ENCODE assay signal across 15 cellular contexts in genomic region chr3:48552111-48552911, GRCh38. TPM values are rescaled to one million over a fixed set of nuclear protein-coding genes. Genes with fewer than 3 reads are reported as not detected.
DNase-seq lines count a peak whose midpoint lies in the region; ATAC-seq, FAIRE-seq and TF ChIP-seq lines count a peak whose summit lies in the region.
"Had no signal": no experiment of that assay in that cellular context is flagged by ENCODE, and none has a peak within 500 bp of the region (broad histone marks: within the 10 kb centered on the region; RNA-seq: fewer than 3 reads in every experiment).

No MANE protein-coding gene starts in this region.

- ATAC-seq in HepG2 = no peak
- no peak for ATAC-seq in right lobe of liver
- no peak for ATAC-seq in upper lobe of right lung
- ATAC-seq in HG03565 (IDR thresholded peaks at IDR 0.05; ENCODE audit: unreplicated experiment) = no peak
- ATAC-seq: stimulated activated naive CD8-positive, alpha-beta T cell treated with anti-CD3 and anti-CD28 coated beads, Interleukin-15, Interleukin-2, amounts not matched to agents 100 U/mL and 50 U/mL, for 24 hours had no signal

- H3K36me3 Mint-ChIP-seq in endodermal cell (ENCODE audit: low read depth) = peaks cover 4% of the 10 kb centered on the region

- H3K27me3 ChIP-seq in HepG2 (ENCODE audit: control insufficient read depth in 1 of 2, insufficient read depth in 2 of 2, low read length in 2 of 2) = no peaks in the 10 kb centered on the region; a peak in 1 of 5 replicates
- no peaks in the 10 kb centered on the region for H3K27me3 ChIP-seq in right lobe of liver
- H3K27me3 ChIP-seq in endodermal cell (ENCODE audit: control insufficient read depth, insufficient read depth, low read length, poor library complexity, severe bottlenecking) = no peaks in the 10 kb centered on the region
- no peaks in the 10 kb centered on the region for H3K27me3 ChIP-seq in upper lobe of right lung

- H2AFZ ChIP-seq in HepG2 (ENCODE audit: low read length) = no peak overlapping the region

- POLR2A ChIA-PET in HepG2 (lab: Yijun Ruan, JAX) = interaction anchor here (1.1 to 1.4 kb wide), 2 partner anchors 79 to 83 kb away, joined by 3 to 5 read pairs; partner anchors contain the start of gene SLC26A6

- TF ChIP-seq EP300 in HepG2 (IDR thresholded peaks at IDR 0.05; ENCODE audit: low read depth in 2 of 2, low read length in 2 of 2) = no peak
- no peak for TF ChIP-seq EP300 in HepG2 (CRISPR knock-in tag; IDR thresholded peaks at IDR 0.05; ENCODE audit: borderline replicate concordance)

- no peaks in the 10 kb centered on the region for H3K9me3 ChIP-seq in HepG2 (ENCODE audit: low read length)
- H3K9me3 ChIP-seq in right lobe of liver = no peaks in the 10 kb centered on the region
- H3K9me3 ChIP-seq in endodermal cell (ENCODE audit: control insufficient read depth, low read length) = no peaks in the 10 kb centered on the region
- no peaks in the 10 kb centered on the region for H3K9me3 ChIP-seq in upper lobe of right lung

- peak overlapping the region; percentile 59; the same call in 1 of the 2 replicates for H3K4me2 ChIP-seq in HepG2 (ENCODE audit: low read depth, low read length)

- H3K79me2 ChIP-seq in HepG2 (ENCODE audit: insufficient read depth, low read length) = peaks cover 60% of the 10 kb centered on the region

- H3K27ac Mint-ChIP-seq in endodermal cell = no peak overlapping the region

- H3K4me3 Mint-ChIP-seq in endodermal cell = no peak overlapping the region

- TF ChIP-seq CTCF in HepG2 (CRISPR knock-in tag; IDR thresholded peaks at IDR 0.05) = no peak
- no peak for TF ChIP-seq CTCF in right lobe of liver (IDR thresholded peaks at IDR 0.05)
- no peak for TF ChIP-seq CTCF in endodermal cell (conservative IDR thresholded peaks at IDR 0.05)
- TF ChIP-seq CTCF in upper lobe of right lung (IDR thresholded peaks at IDR 0.05) = no peak

- WGBS in HepG2 (ENCODE audit: low lambda C conversion rate) = 68% methylated on average over 8 of the region's 14 CpGs
- WGBS in right lobe of liver (ENCODE audit: insufficient coverage, low coverage, low lambda C conversion rate, missing lambda C conversion rate) = 68% methylated on average over 5 of the region's 14 CpGs
- 92 to 93% methylated on average over 10 to 14 of the region's 14 CpGs for WGBS in endodermal cell (ENCODE audit: insufficient coverage in 1 of 2, insufficient read length in 1 of 2), 2 experiments

- FAIRE-seq in HepG2 (lab: Jason Lieb, UNC) = no peak
- FAIRE-seq: keratinocyte had no signal

- H3K4me1 ChIP-seq in HepG2 (ENCODE audit: insufficient read depth, low read length) = peaks cover 72% of the 10 kb centered on the region
- peaks cover 0 to 3% (median 1%) of the 10 kb centered on the region in 4 donors for H3K4me1 ChIP-seq in right lobe of liver
- peaks cover 4% of the 10 kb centered on the region for H3K4me1 ChIP-seq in endodermal cell (ENCODE audit: control insufficient read depth, insufficient read depth, low read length)
- H3K4me1 ChIP-seq in upper lobe of right lung = peaks cover 8% of the 10 kb centered on the region

- in situ Hi-C loops in HepG2 (cut with HindIII; ENCODE audit: extremely low pct_ligation_motif_present, low pct_unique_long_range_greater_than_20kb) = no loop called here

- CTCF ChIA-PET in HepG2 (lab: Yijun Ruan, JAX; ENCODE audit: low intra/inter-chr PET ratio, low total read pairs) = no interaction called here

- H3K27ac ChIP-seq in HepG2 (ENCODE audit: extremely low read length, insufficient read depth, low read length) = no peak overlapping the region
- no peak overlapping the region for H3K27ac ChIP-seq in right lobe of liver
- H3K27ac ChIP-seq in endodermal cell (ENCODE audit: low read depth, low read length) = no peak overlapping the region
- no peak overlapping the region for H3K27ac ChIP-seq in upper lobe of right lung

- no TSS peak for BruUV-seq in HepG2 (replicated peaks; lab: Mats Ljungman, UMichigan)

- H3K4me3 ChIP-seq in HepG2 (replicated peaks in 1 of 3; ENCODE audit: insufficient read depth in 1 of 3, low read depth in 2 of 3, low read length in 3 of 3) = peak overlapping the region in 2 of 3 experiments; percentile 17 to 43; a peak in 1 of 6 replicates
- H3K4me3 ChIP-seq in right lobe of liver = no peak overlapping the region
- H3K4me3 ChIP-seq in endodermal cell (ENCODE audit: low read length) = no peak overlapping the region
- H3K4me3 ChIP-seq in upper lobe of right lung = no peak overlapping the region

- peaks cover 51% of the 10 kb centered on the region for H4K20me1 ChIP-seq in HepG2 (ENCODE audit: insufficient read depth, low read length)

- TF ChIP-seq RAD21 in HepG2 (CRISPR knock-in tag; IDR thresholded peaks at IDR 0.05) = no peak

- DNase-seq in HepG2 (ENCODE audit: low spot score) (no peak), right lobe of liver (no peak), endodermal cell (peak; percentile 42), upper lobe of right lung (peak; percentile 65), HuH-7.5 (ENCODE audit: low spot score) (no peak)
- DNase-seq: aorta; DMS79; effector CD4-positive, alpha-beta T cell; foreskin fibroblast; NCI-H1694 treated with DMSO at 0.1 percent for 48 hours; retina; stimulated activated naive CD8-positive, alpha-beta T cell treated with anti-CD3 and anti-CD28 coated beads, Interleukin-15, Interleukin-2, amounts not matched to agents 100 U/mL and 50 U/mL, for 24 hours; SW 1271 had no signal

- no peaks in the 10 kb centered on the region for H3K9me3 Mint-ChIP-seq in endodermal cell

- H3K9ac ChIP-seq in HepG2 (ENCODE audit: insufficient read depth, low read depth, low read length) (peak overlapping the region; percentile 38), endodermal cell (ENCODE audit: extremely low read depth, low read length, poor library complexity, severe bottlenecking) (no peak overlapping the region)

- intact Hi-C loops in HepG2 (cut with micrococcal nuclease; ENCODE audit: unreplicated experiment) (no loop called here), right lobe of liver (cut with DNase I) (loop anchor here (5.0 to 10.0 kb wide), 2 partner anchors 90 to 158 kb away; no protein-coding TSS in a partner anchor), upper lobe of right lung (cut with DNase I) (no loop called here)

- H3K27me3 Mint-ChIP-seq in endodermal cell (ENCODE audit: insufficient read depth) = no peaks in the 10 kb centered on the region

- peaks cover 19% of the 10 kb centered on the region for H3K4me1 Mint-ChIP-seq in endodermal cell

- TF ChIP-seq POLR2A in HepG2 (IDR thresholded peaks at IDR 0.05; ENCODE audit: insufficient read depth in 1 of 2, low read depth in 2 of 2, low read length in 2 of 2) (no peak), right lobe of liver (IDR thresholded peaks at IDR 0.05) (no peak)

- peaks cover 22 to 56% of the 10 kb centered on the region in 2 experiments; a peak in 4 of 5 replicates for H3K36me3 ChIP-seq in HepG2 (replicated peaks in 1 of 2; ENCODE audit: control insufficient read depth in 1 of 2, insufficient read depth in 2 of 2, low read length in 2 of 2)
- H3K36me3 ChIP-seq in right lobe of liver = no peaks in the 10 kb centered on the region
- peaks cover 9% of the 10 kb centered on the region for H3K36me3 ChIP-seq in endodermal cell (ENCODE audit: control insufficient read depth, insufficient read depth, low read length)
- H3K36me3 ChIP-seq in upper lobe of right lung = no peaks in the 10 kb centered on the region

RNA-seq across cellular contexts. Expression of gene PFKFB4, which starts 4.3 kb away (rescaled TPM):
- total RNA-seq in HepG2 (2016; rRNA removed; fragmentation: Illumina TruSeq; extraction: Trizol) (6.4 and 7.1 TPM in 2 replicates), right lobe of liver (10 to 100 TPM in 1 of 6 experiments, 1 to 10 TPM in 4, under 1 TPM in 1; 0.59 to 10.8 (median 1.4) TPM), endodermal cell (10 to 100 TPM; 12.6 to 19.0 TPM), upper lobe of right lung (11.0 TPM)
- total RNA-seq in HepG2 (2016; cell fraction: cytosol; rRNA removed; fragmentation: Illumina TruSeq; extraction: Trizol; ENCODE audit: low read depth) = 2.1 and 2.6 TPM in 2 replicates
- total RNA-seq in HepG2 (2016; cell fraction: insoluble cytoplasmic fraction; rRNA removed; fragmentation: Illumina TruSeq; extraction: Trizol) = 6.7 and 7.5 TPM in 2 replicates
- total RNA-seq in HepG2 (2016; cell fraction: membrane; rRNA removed; fragmentation: Illumina TruSeq; extraction: Trizol) = 3.4 and 3.7 TPM in 2 replicates
- total RNA-seq in HepG2 (2016; cell fraction: nucleus; rRNA removed; fragmentation: Illumina TruSeq; extraction: Trizol) = 5.4 and 8.1 TPM in 2 replicates
- polyA plus RNA-seq in HepG2 (2011; rRNA removed) = 103 and 122 TPM in 2 replicates
- 80.3 and 95.3 TPM in 2 replicates for polyA plus RNA-seq in HepG2 (2011; cell fraction: cytosol; rRNA removed)
- 274 and 322 TPM in 2 replicates for polyA plus RNA-seq in HepG2 (2011; cell fraction: nucleus; rRNA removed)
- polyA plus RNA-seq in HepG2 (2012) = 46.3 and 53.1 TPM in 2 replicates
- polyA plus RNA-seq in HepG2 (2016; cell fraction: cytosol; fragmentation: Illumina TruSeq; extraction: Trizol; ENCODE audit: low read depth) = 0.64 and 0.77 TPM in 2 replicates
- 4.4 and 4.7 TPM in 2 replicates for polyA plus RNA-seq in HepG2 (2016; cell fraction: insoluble cytoplasmic fraction; fragmentation: Illumina TruSeq; extraction: Trizol; ENCODE audit: low read depth)
- polyA plus RNA-seq in HepG2 (2016; cell fraction: membrane; fragmentation: Illumina TruSeq; extraction: Trizol; ENCODE audit: low read depth) = 1.8 and 2.0 TPM in 2 replicates
- polyA plus RNA-seq in HepG2 (2016; cell fraction: nucleus; fragmentation: Illumina TruSeq; extraction: Trizol; ENCODE audit: insufficient read depth, low read depth) = 11.6 and 13.1 TPM in 2 replicates
- polyA minus RNA-seq in HepG2 (2011; rRNA and poly(A)+ RNA removed; ENCODE audit: low replicate concordance) = 5.2 and 195 TPM in 2 replicates
- 52.8 and 55.0 TPM in 2 replicates for polyA minus RNA-seq in HepG2 (2011; cell fraction: cytosol; rRNA and poly(A)+ RNA removed)
- 111 and 115 TPM in 2 replicates for polyA minus RNA-seq in HepG2 (2011; cell fraction: nucleus; rRNA and poly(A)+ RNA removed)
- 26.7 TPM for polyA plus RNA-seq in endodermal cell (2013, experiment 1 of 2)
- 25.9 TPM for polyA plus RNA-seq in endodermal cell (2013, experiment 2 of 2)

RNA-seq across cellular contexts. Expression of gene UCN2, which starts 11.3 kb away (rescaled TPM):
- total RNA-seq in HepG2 (2016; rRNA removed; fragmentation: Illumina TruSeq; extraction: Trizol) (0.07 and 0.13 TPM in 2 replicates), right lobe of liver (not detected), endodermal cell (not detected), upper lobe of right lung (not detected)
- not detected in 2 replicates for total RNA-seq in HepG2 (2016; cell fraction: cytosol; rRNA removed; fragmentation: Illumina TruSeq; extraction: Trizol; ENCODE audit: low read depth)
- total RNA-seq in HepG2 (2016; cell fraction: insoluble cytoplasmic fraction; rRNA removed; fragmentation: Illumina TruSeq; extraction: Trizol) = 0.11 TPM in 1 of 2 replicates, not detected in the other
- total RNA-seq in HepG2 (2016; cell fraction: membrane; rRNA removed; fragmentation: Illumina TruSeq; extraction: Trizol) = 0.10 TPM in 1 of 2 replicates, not detected in the other
- total RNA-seq in HepG2 (2016; cell fraction: nucleus; rRNA removed; fragmentation: Illumina TruSeq; extraction: Trizol) = 0.31 and 0.43 TPM in 2 replicates
- polyA plus RNA-seq in HepG2 (2011; rRNA removed) = 1.5 and 2.3 TPM in 2 replicates
- 0.71 and 0.87 TPM in 2 replicates for polyA plus RNA-seq in HepG2 (2011; cell fraction: cytosol; rRNA removed)
- polyA plus RNA-seq in HepG2 (2011; cell fraction: nucleus; rRNA removed) = 21.5 and 24.3 TPM in 2 replicates
- 0.99 and 2.0 TPM in 2 replicates for polyA plus RNA-seq in HepG2 (2012)
- polyA plus RNA-seq in HepG2 (2016; cell fraction: cytosol; fragmentation: Illumina TruSeq; extraction: Trizol; ENCODE audit: low read depth) = 0.09 TPM in 1 of 2 replicates, not detected in the other
- polyA plus RNA-seq in HepG2 (2016; cell fraction: insoluble cytoplasmic fraction; fragmentation: Illumina TruSeq; extraction: Trizol; ENCODE audit: low read depth) = not detected in 2 replicates
- not detected in 2 replicates for polyA plus RNA-seq in HepG2 (2016; cell fraction: membrane; fragmentation: Illumina TruSeq; extraction: Trizol; ENCODE audit: low read depth)
- 0.70 and 1.8 TPM in 2 replicates for polyA plus RNA-seq in HepG2 (2016; cell fraction: nucleus; fragmentation: Illumina TruSeq; extraction: Trizol; ENCODE audit: insufficient read depth, low read depth)
- 1.2 and 2.9 TPM in 2 replicates for polyA minus RNA-seq in HepG2 (2011; rRNA and poly(A)+ RNA removed; ENCODE audit: low replicate concordance)
- polyA minus RNA-seq in HepG2 (2011; cell fraction: cytosol; rRNA and poly(A)+ RNA removed) = not detected in 2 replicates
- 2.1 and 2.2 TPM in 2 replicates for polyA minus RNA-seq in HepG2 (2011; cell fraction: nucleus; rRNA and poly(A)+ RNA removed)
- 0.36 TPM for polyA plus RNA-seq in endodermal cell (2013, experiment 1 of 2)
- 0.54 TPM for polyA plus RNA-seq in endodermal cell (2013, experiment 2 of 2)

RNA-seq across cellular contexts. Expression of gene COL7A1, which starts 42.8 kb away (rescaled TPM):
- total RNA-seq in HepG2 (2016; rRNA removed; fragmentation: Illumina TruSeq; extraction: Trizol) (0.55 and 2.7 TPM in 2 replicates), right lobe of liver (1 to 10 TPM in 4 of 6 experiments, under 1 TPM in 2; 0.31 to 1.7 (median 1.1) TPM), endodermal cell (10 to 100 TPM; 15.7 to 16.6 TPM), upper lobe of right lung (3.7 TPM)
- 0.09 and 0.30 TPM in 2 replicates for total RNA-seq in HepG2 (2016; cell fraction: cytosol; rRNA removed; fragmentation: Illumina TruSeq; extraction: Trizol; ENCODE audit: low read depth)
- 0.46 and 3.8 TPM in 2 replicates for total RNA-seq in HepG2 (2016; cell fraction: insoluble cytoplasmic fraction; rRNA removed; fragmentation: Illumina TruSeq; extraction: Trizol)
- 0.40 and 0.41 TPM in 2 replicates for total RNA-seq in HepG2 (2016; cell fraction: membrane; rRNA removed; fragmentation: Illumina TruSeq; extraction: Trizol)
- 3.5 and 6.0 TPM in 2 replicates for total RNA-seq in HepG2 (2016; cell fraction: nucleus; rRNA removed; fragmentation: Illumina TruSeq; extraction: Trizol)
- 11.7 and 18.1 TPM in 2 replicates for polyA plus RNA-seq in HepG2 (2011; rRNA removed)
- polyA plus RNA-seq in HepG2 (2011; cell fraction: cytosol; rRNA removed) = 1.7 and 1.9 TPM in 2 replicates
- 238 and 263 TPM in 2 replicates for polyA plus RNA-seq in HepG2 (2011; cell fraction: nucleus; rRNA removed)
- polyA plus RNA-seq in HepG2 (2012) = 19.3 and 24.8 TPM in 2 replicates
- polyA plus RNA-seq in HepG2 (2016; cell fraction: cytosol; fragmentation: Illumina TruSeq; extraction: Trizol; ENCODE audit: low read depth) = 0.10 TPM in 1 of 2 replicates, not detected in the other
- 0.54 and 0.62 TPM in 2 replicates for polyA plus RNA-seq in HepG2 (2016; cell fraction: insoluble cytoplasmic fraction; fragmentation: Illumina TruSeq; extraction: Trizol; ENCODE audit: low read depth)
- 0.23 and 0.29 TPM in 2 replicates for polyA plus RNA-seq in HepG2 (2016; cell fraction: membrane; fragmentation: Illumina TruSeq; extraction: Trizol; ENCODE audit: low read depth)
- 20.6 and 20.8 TPM in 2 replicates for polyA plus RNA-seq in HepG2 (2016; cell fraction: nucleus; fragmentation: Illumina TruSeq; extraction: Trizol; ENCODE audit: insufficient read depth, low read depth)
- polyA minus RNA-seq in HepG2 (2011; rRNA and poly(A)+ RNA removed; ENCODE audit: low replicate concordance) = 7.3 and 44.5 TPM in 2 replicates
- polyA minus RNA-seq in HepG2 (2011; cell fraction: cytosol; rRNA and poly(A)+ RNA removed) = 1.4 and 2.4 TPM in 2 replicates
- 12.9 and 14.3 TPM in 2 replicates for polyA minus RNA-seq in HepG2 (2011; cell fraction: nucleus; rRNA and poly(A)+ RNA removed)
- 18.7 TPM for polyA plus RNA-seq in endodermal cell (2013, experiment 1 of 2)
- 24.0 TPM for polyA plus RNA-seq in endodermal cell (2013, experiment 2 of 2)

RNA-seq across cellular contexts. Expression of gene SHISA5, which starts 48.3 kb away (rescaled TPM):
- 74.3 and 91.4 TPM in 2 replicates for total RNA-seq in HepG2 (2016; rRNA removed; fragmentation: Illumina TruSeq; extraction: Trizol)
- total RNA-seq in HepG2 (2016; cell fraction: cytosol; rRNA removed; fragmentation: Illumina TruSeq; extraction: Trizol; ENCODE audit: low read depth) = 90.2 and 104 TPM in 2 replicates
- 67.1 and 95.9 TPM in 2 replicates for total RNA-seq in HepG2 (2016; cell fraction: insoluble cytoplasmic fraction; rRNA removed; fragmentation: Illumina TruSeq; extraction: Trizol)
- 162 and 190 TPM in 2 replicates for total RNA-seq in HepG2 (2016; cell fraction: membrane; rRNA removed; fragmentation: Illumina TruSeq; extraction: Trizol)
- total RNA-seq in HepG2 (2016; cell fraction: nucleus; rRNA removed; fragmentation: Illumina TruSeq; extraction: Trizol) = 45.3 and 51.5 TPM in 2 replicates
- 75.8 and 83.0 TPM in 2 replicates for polyA plus RNA-seq in HepG2 (2011; rRNA removed)
- 82.9 and 103 TPM in 2 replicates for polyA plus RNA-seq in HepG2 (2011; cell fraction: cytosol; rRNA removed)
- polyA plus RNA-seq in HepG2 (2011; cell fraction: nucleus; rRNA removed) = 54.8 and 59.4 TPM in 2 replicates
- polyA plus RNA-seq in HepG2 (2012) = 68.4 and 68.8 TPM in 2 replicates
- polyA plus RNA-seq in HepG2 (2016; cell fraction: cytosol; fragmentation: Illumina TruSeq; extraction: Trizol; ENCODE audit: low read depth) = 116 and 135 TPM in 2 replicates
- polyA plus RNA-seq in HepG2 (2016; cell fraction: insoluble cytoplasmic fraction; fragmentation: Illumina TruSeq; extraction: Trizol; ENCODE audit: low read depth) = 71.7 and 96.4 TPM in 2 replicates
- polyA plus RNA-seq in HepG2 (2016; cell fraction: membrane; fragmentation: Illumina TruSeq; extraction: Trizol; ENCODE audit: low read depth) = 203 and 209 TPM in 2 replicates
- polyA plus RNA-seq in HepG2 (2016; cell fraction: nucleus; fragmentation: Illumina TruSeq; extraction: Trizol; ENCODE audit: insufficient read depth, low read depth) = 89.8 and 103 TPM in 2 replicates
- polyA minus RNA-seq in HepG2 (2011; rRNA and poly(A)+ RNA removed; ENCODE audit: low replicate concordance) = 147 and 175 TPM in 2 replicates
- 34.9 and 49.9 TPM in 2 replicates for polyA minus RNA-seq in HepG2 (2011; cell fraction: cytosol; rRNA and poly(A)+ RNA removed)
- polyA minus RNA-seq in HepG2 (2011; cell fraction: nucleus; rRNA and poly(A)+ RNA removed) = 11.2 and 15.8 TPM in 2 replicates
- total RNA-seq in right lobe of liver = 100 to 1,000 TPM in 4 of 6 experiments, 10 to 100 TPM in 2; 76.3 to 118 (median 101) TPM
- total RNA-seq in endodermal cell = 100 to 1,000 TPM; 192 to 193 TPM
- 132 TPM for polyA plus RNA-seq in endodermal cell (2013, experiment 1 of 2)
- 117 TPM for polyA plus RNA-seq in endodermal cell (2013, experiment 2 of 2)
- total RNA-seq in upper lobe of right lung = 163 TPM

RNA-seq across cellular contexts. Expression of gene UQCRC1, which starts 57.1 kb away (rescaled TPM):
- total RNA-seq in HepG2 (2016; rRNA removed; fragmentation: Illumina TruSeq; extraction: Trizol) (273 and 316 TPM in 2 replicates), right lobe of liver (100 to 1,000 TPM; 176 to 329 (median 213) TPM), endodermal cell (100 to 1,000 TPM; 231 to 289 TPM), upper lobe of right lung (126 TPM)
- 111 and 125 TPM in 2 replicates for total RNA-seq in HepG2 (2016; cell fraction: cytosol; rRNA removed; fragmentation: Illumina TruSeq; extraction: Trizol; ENCODE audit: low read depth)
- 277 and 308 TPM in 2 replicates for total RNA-seq in HepG2 (2016; cell fraction: insoluble cytoplasmic fraction; rRNA removed; fragmentation: Illumina TruSeq; extraction: Trizol)
- 130 and 146 TPM in 2 replicates for total RNA-seq in HepG2 (2016; cell fraction: membrane; rRNA removed; fragmentation: Illumina TruSeq; extraction: Trizol)
- 180 and 194 TPM in 2 replicates for total RNA-seq in HepG2 (2016; cell fraction: nucleus; rRNA removed; fragmentation: Illumina TruSeq; extraction: Trizol)
- polyA plus RNA-seq in HepG2 (2011; rRNA removed) = 680 and 772 TPM in 2 replicates
- polyA plus RNA-seq in HepG2 (2011; cell fraction: cytosol; rRNA removed) = 928 and 1,184 TPM in 2 replicates
- 761 and 810 TPM in 2 replicates for polyA plus RNA-seq in HepG2 (2011; cell fraction: nucleus; rRNA removed)
- 354 and 462 TPM in 2 replicates for polyA plus RNA-seq in HepG2 (2012)
- 101 and 102 TPM in 2 replicates for polyA plus RNA-seq in HepG2 (2016; cell fraction: cytosol; fragmentation: Illumina TruSeq; extraction: Trizol; ENCODE audit: low read depth)
- polyA plus RNA-seq in HepG2 (2016; cell fraction: insoluble cytoplasmic fraction; fragmentation: Illumina TruSeq; extraction: Trizol; ENCODE audit: low read depth) = 253 and 261 TPM in 2 replicates
- polyA plus RNA-seq in HepG2 (2016; cell fraction: membrane; fragmentation: Illumina TruSeq; extraction: Trizol; ENCODE audit: low read depth) = 99.7 and 108 TPM in 2 replicates
- 230 and 250 TPM in 2 replicates for polyA plus RNA-seq in HepG2 (2016; cell fraction: nucleus; fragmentation: Illumina TruSeq; extraction: Trizol; ENCODE audit: insufficient read depth, low read depth)
- polyA minus RNA-seq in HepG2 (2011; rRNA and poly(A)+ RNA removed; ENCODE audit: low replicate concordance) = 1,601 and 2,541 TPM in 2 replicates
- 429 and 449 TPM in 2 replicates for polyA minus RNA-seq in HepG2 (2011; cell fraction: cytosol; rRNA and poly(A)+ RNA removed)
- polyA minus RNA-seq in HepG2 (2011; cell fraction: nucleus; rRNA and poly(A)+ RNA removed) = 214 and 290 TPM in 2 replicates
- polyA plus RNA-seq in endodermal cell (2013, experiment 1 of 2) = 272 TPM
- 265 TPM for polyA plus RNA-seq in endodermal cell (2013, experiment 2 of 2)

Comparison
In these comparisons a context has a peak if more than half of its experiments do, and no peak if none do; other contexts are left out.
1. H3K4me3 ChIP-seq: peak in HepG2 (2 of 3); none in right lobe of liver (0 of 3), endodermal cell (single experiment) and upper lobe of right lung (single experiment).
2. intact Hi-C loops: an anchor here in right lobe of liver (5.0 to 10.0 kb wide); none called in HepG2 and upper lobe of right lung.
3. DNase-seq: peak in endodermal cell (single experiment) and upper lobe of right lung (single experiment); none in HepG2 (single experiment), right lobe of liver (0 of 3) and HuH-7.5 (single experiment).